ENCODE assay signal across 16 cellular contexts in the genomic region with DNA sequence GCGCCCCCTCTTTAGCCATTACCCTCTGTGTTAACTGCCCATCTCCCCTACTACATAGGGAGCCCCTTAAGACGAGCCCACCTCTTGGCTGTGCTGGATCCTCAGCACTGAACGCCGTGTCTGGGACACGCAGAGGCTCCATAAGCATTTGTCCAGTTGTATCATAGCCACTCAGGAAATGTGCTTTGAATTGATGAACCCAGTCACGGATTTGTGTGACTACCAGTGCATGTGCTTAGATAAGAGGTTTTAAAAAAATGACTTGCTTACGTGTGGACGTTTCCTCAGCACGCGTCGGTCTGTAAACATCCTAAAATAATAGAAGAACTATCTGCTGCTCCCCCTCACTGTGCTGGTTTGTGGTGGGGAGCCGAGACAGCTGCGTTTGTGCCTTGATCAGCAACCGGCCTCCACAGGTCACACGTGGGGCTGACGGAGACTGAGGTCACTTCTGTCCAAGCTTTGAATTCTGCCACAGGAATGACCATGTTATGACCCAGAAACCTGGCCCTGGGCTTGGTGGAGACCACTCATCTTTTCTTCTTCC. TPM values are rescaled to one million over a fixed set of nuclear protein-coding genes. Genes with fewer than 3 reads are reported as not detected.
DNase-seq lines count a peak whose midpoint lies in the region; ATAC-seq and TF ChIP-seq lines count a peak whose summit lies in the region.
"Had no signal": no experiment of that assay in that cellular context is flagged by ENCODE, and none has a peak within 500 bp of the region (broad histone marks: within the 10 kb centered on the region; RNA-seq: fewer than 3 reads in every experiment).

No MANE protein-coding gene starts in this region.

- ATAC-seq in GM21528 (IDR thresholded peaks at IDR 0.05; ENCODE audit: low FRiP score, unreplicated experiment) = no peak
- ATAC-seq: activated CD8-positive, alpha-beta T cell treated with anti-CD3 and anti-CD28 coated beads for 36 hours; foreskin keratinocyte; GM12878 had no signal

- WGBS in smooth muscle cell (ENCODE audit: low lambda C conversion rate) = 42% methylated on average over 16 of the region's 16 CpGs
- WGBS in GM23248 (ENCODE audit: low coverage in 1 of 2, low lambda C conversion rate in 2 of 2, missing lambda C conversion rate in 2 of 2), 2 experiments = 86 to 89% methylated on average over 16 of the region's 16 CpGs

- H3K27me3 ChIP-seq in ascending aorta = no peaks in the 10 kb centered on the region
- H3K27me3 ChIP-seq in smooth muscle cell (ENCODE audit: low read depth) = no peaks in the 10 kb centered on the region
- H3K27me3 ChIP-seq in GM23248 (replicated peaks; ENCODE audit: insufficient read depth) = no peaks in the 10 kb centered on the region
- H3K27me3 ChIP-seq: foreskin keratinocyte had no signal

- H3K9me2 ChIP-seq in GM23248 (ENCODE audit: insufficient read depth) = no peaks in the 10 kb centered on the region

- H3F3A ChIP-seq in smooth muscle cell (ENCODE audit: low read depth) (peaks cover 30% of the 10 kb centered on the region), GM23248 (ENCODE audit: insufficient read depth) (no peaks in the 10 kb centered on the region; the same call in 1 of the 2 replicates)

- intact Hi-C loops in ascending aorta (cut with DNase I) = loop anchor here (5.0 to 10.0 kb wide), 2 partner anchors 60 to 168 kb away; no protein-coding TSS in a partner anchor

- no peak for TF ChIP-seq CTCF in ascending aorta (IDR thresholded peaks at IDR 0.05)
- TF ChIP-seq CTCF in fibroblast of pulmonary artery (IDR thresholded peaks at IDR 0.05; ENCODE audit: low read length, missing control alignments) = no peak
- no peak for TF ChIP-seq CTCF in smooth muscle cell (IDR thresholded peaks at IDR 0.05; ENCODE audit: borderline replicate concordance, insufficient read depth, poor library complexity, severe bottlenecking)

- H3K4me1 ChIP-seq in ascending aorta (peaks cover 2 to 46% of the 10 kb centered on the region in 2 donors), smooth muscle cell (ENCODE audit: low read depth) (peaks cover 27% of the 10 kb centered on the region), GM23248 (ENCODE audit: insufficient read depth) (peaks cover 24% of the 10 kb centered on the region)

- H3K9ac ChIP-seq in smooth muscle cell (ENCODE audit: low read depth) (peak overlapping the region; percentile 87), GM23248 (no peak overlapping the region)
- H3K9ac ChIP-seq: BLaER1 treated with 17β-estradiol and CSF1 and Interleukin-3, amounts not matched to agents 10 nM and 100 nM had no signal

- DNase-seq in OCI-M1 (lab: John Stamatoyannopoulos, UW) = peak; percentile 85
- no peak for DNase-seq in ascending aorta (ENCODE audit: low spot score in 2 of 2)
- DNase-seq in fibroblast of pulmonary artery (ENCODE audit: low read depth) = peak; percentile 89
- no peak for DNase-seq in smooth muscle cell (lab: John Stamatoyannopoulos, UW; ENCODE audit: unreplicated experiment)
- no peak for DNase-seq in RKO (ENCODE audit: low spot score)
- no peak for DNase-seq in pons (ENCODE audit: low spot score)
- no peak for DNase-seq in GM23248
- DNase-seq: activated CD8-positive, alpha-beta T cell treated with anti-CD3 and anti-CD28 coated beads for 36 hours; activated effector memory CD4-positive, alpha-beta T cell treated with anti-CD3 and anti-CD28 coated beads, Interleukin-2, amount 50 U/mL, for 16 hours; foreskin keratinocyte; NCI-H1092 treated with DMSO at 0.1 percent for 48 hours; NCI-H226; stimulated activated naive CD4-positive, alpha-beta T cell had no signal

- H3K27ac ChIP-seq in ascending aorta = peak overlapping the region; percentile 92 to 93
- H3K27ac ChIP-seq in smooth muscle cell (ENCODE audit: low read depth) = peak overlapping the region; percentile 87
- H3K27ac ChIP-seq in GM23248 = no peak overlapping the region
- H3K27ac ChIP-seq: BLaER1 treated with 17β-estradiol and CSF1 and Interleukin-3, amounts not matched to agents 10 nM and 100 nM; foreskin keratinocyte had no signal

- H3K4me2 ChIP-seq in smooth muscle cell (peak overlapping the region; percentile 95), GM23248 (ENCODE audit: unreplicated experiment) (no peak overlapping the region)

- no peaks in the 10 kb centered on the region for H3K9me3 ChIP-seq in ascending aorta
- H3K9me3 ChIP-seq in smooth muscle cell (replicated peaks; ENCODE audit: low read depth) = no peaks in the 10 kb centered on the region
- no peaks in the 10 kb centered on the region for H3K9me3 ChIP-seq in GM23248 (ENCODE audit: low read depth)
- H3K9me3 ChIP-seq: BLaER1 treated with 17β-estradiol and CSF1 and Interleukin-3, amounts not matched to agents 10 nM and 100 nM had no signal

- in situ Hi-C loops in GM23248 (cut with MboI) = no loop called here

- H2AFZ ChIP-seq in smooth muscle cell (ENCODE audit: low read depth) = no peak overlapping the region
- H2AFZ ChIP-seq in GM23248 = no peak overlapping the region

- H3K4me3 ChIP-seq in ascending aorta (peak overlapping the region; percentile 89 to 91), fibroblast of pulmonary artery (replicated peaks; ENCODE audit: low read depth, low read length) (no peak overlapping the region), smooth muscle cell (peak overlapping the region; percentile 88), GM23248 (no peak overlapping the region)
- H3K4me3 ChIP-seq: BLaER1 treated with 17β-estradiol and CSF1 and Interleukin-3, amounts not matched to agents 10 nM and 100 nM; GM12878 had no signal

- H3K79me2 ChIP-seq in smooth muscle cell (ENCODE audit: low read depth) (peaks cover 91% of the 10 kb centered on the region), GM23248 (ENCODE audit: insufficient read depth) (peaks cover 90% of the 10 kb centered on the region)

- H3K36me3 ChIP-seq in ascending aorta (peaks cover 0 to 22% of the 10 kb centered on the region in 2 donors), smooth muscle cell (ENCODE audit: low read depth) (no peaks in the 10 kb centered on the region), GM23248 (ENCODE audit: low read depth) (0 out of 2 replicates have a peak, but pooled peaks cover 10% of the 10 kb centered on the region)
- H3K36me3 ChIP-seq: BLaER1 treated with 17β-estradiol and CSF1 and Interleukin-3, amounts not matched to agents 10 nM and 100 nM had no signal

- H4K20me1 ChIP-seq in smooth muscle cell (ENCODE audit: low read depth) (peaks cover 56% of the 10 kb centered on the region), GM23248 (ENCODE audit: insufficient read depth) (no peaks in the 10 kb centered on the region)

RNA-seq across cellular contexts. Expression of gene MICAL2, which starts 4.2 kb away (rescaled TPM):
- total RNA-seq in ascending aorta (237 TPM), smooth muscle cell (278 and 287 TPM in 2 replicates)
- polyA plus RNA-seq in smooth muscle cell (158 and 161 TPM in 2 replicates), GM23248 (2016; fragmentation: Nextera tagmentation; extraction: Ambion mirVana) (81.6 and 83.3 TPM in 2 replicates)
- total RNA-seq in GM23248 (2014; rRNA removed; shearing (Covaris generic)) = 158 and 182 TPM in 2 replicates

Comparison
In these comparisons a context has a peak if more than half of its experiments do, and no peak if none do; other contexts are left out.
1. DNase-seq: peak in OCI-M1 (single experiment) and fibroblast of pulmonary artery (single experiment); none in ascending aorta (0 of 2), smooth muscle cell (single experiment), RKO (single experiment), pons (single experiment) and GM23248 (single experiment).
2. H3K4me3 ChIP-seq: peak in ascending aorta (2 of 2) and smooth muscle cell (single experiment); none in fibroblast of pulmonary artery (single experiment) and GM23248 (single experiment).